16 cellular contexts compared by ENCODE assay signal in genomic region chr10:86291616-86292340, GRCh38.
DNase-seq lines count a peak whose midpoint lies in the region; ATAC-seq lines count a peak whose summit lies in the region.
"Had no signal": no experiment of that assay in that cellular context is flagged by ENCODE, and none has a peak within 500 bp of the region (broad histone marks: within the 10 kb centered on the region; RNA-seq: fewer than 3 reads in every experiment).

No MANE protein-coding gene starts in this region.

- no peaks in the 10 kb centered on the region for H3K4me1 ChIP-seq in aorta (ENCODE audit: control insufficient read depth in 1 of 2, insufficient read depth in 2 of 2, low read length in 2 of 2)
- H3K4me1 ChIP-seq: parathyroid adenoma had no signal

- in situ Hi-C loops in SK-MEL-5 (cut with HindIII; ENCODE audit: low pct_unique_long_range_greater_than_20kb, low sequenced_read_pairs): no loop called here

- no peaks in the 10 kb centered on the region for H3K36me3 ChIP-seq in aorta (ENCODE audit: control insufficient read depth in 1 of 2, insufficient read depth in 2 of 2, low read length in 1 of 2)

- H3K4me3 ChIP-seq in aorta (ENCODE audit: low read length in 2 of 2): no peak overlapping the region
- H3K4me3 ChIP-seq: hepatocyte, smooth muscle cell had no signal

- H3K9me3 ChIP-seq in aorta (ENCODE audit: control insufficient read depth, low read length): no peaks in the 10 kb centered on the region

- H3K27me3 ChIP-seq in aorta (ENCODE audit: control insufficient read depth in 1 of 2, insufficient read depth in 2 of 2, low read length in 1 of 2): no peaks in the 10 kb centered on the region

- ATAC-seq in left lobe of liver: no peak
- peak; percentile 11 for ATAC-seq in aorta (ENCODE audit: low FRiP score)
- ATAC-seq in HG02840 (IDR thresholded peaks at IDR 0.05; ENCODE audit: low FRiP score, unreplicated experiment): no peak

- H3K27ac ChIP-seq in aorta (ENCODE audit: low read depth in 1 of 2, low read length in 2 of 2): no peak overlapping the region
- H3K27ac ChIP-seq: hepatocyte, parathyroid adenoma had no signal

- intact Hi-C loops in aorta (cut with DNase I): no loop called here

- DNase-seq in activated effector memory CD4-positive, alpha-beta T cell treated with anti-CD3 and anti-CD28 coated beads, Interleukin-2, amount 50 U/mL, for 16 hours: peak; percentile 42
- DNase-seq in activated effector memory CD4-positive, alpha-beta T cell treated with Interleukin-2 at 50 U/mL for 16 hours: no peak
- DNase-seq in SK-MEL-5 (ENCODE audit: low read depth, low spot score) (peak; percentile 1), left lobe of liver (ENCODE audit: low spot score) (peak; percentile 24), aorta (no peak), NCI-H226 (no peak), NAMALWA (ENCODE audit: low spot score) (no peak)
- DNase-seq: activated naive CD4-positive, alpha-beta T cell treated with anti-CD3 and anti-CD28 coated beads, Interleukin-2, amount 50 U/mL, for 16 hours; NCI-H1105 treated with DMSO at 0.1 percent for 48 hours; NCI-H446 treated with DMSO at 0.1 percent for 48 hours; stimulated activated naive CD4-positive, alpha-beta T cell; T-cell had no signal

- WGBS in aorta, 2 donors: 79% methylated on average over 12 of the region's 12 CpGs

Comparison
In these comparisons a context has a peak if more than half of its experiments do, and no peak if none do; other contexts are left out.
1. DNase-seq: peak in activated effector memory CD4-positive, alpha-beta T cell treated with anti-CD3 and anti-CD28 coated beads, Interleukin-2, amount 50 U/mL, for 16 hours (single experiment), SK-MEL-5 (single experiment) and left lobe of liver (single experiment); none in activated effector memory CD4-positive, alpha-beta T cell treated with Interleukin-2 at 50 U/mL for 16 hours (single experiment), aorta (0 of 2), NCI-H226 (single experiment) and NAMALWA (single experiment).